ENCODE assay signal across 9 cellular contexts in genomic region chr9:16869961-16870605, GRCh38. TPM values are rescaled to one million over a fixed set of nuclear protein-coding genes. Genes with fewer than 3 reads are reported as not detected.
A peak's percentile ranks its signal among the peaks of the same experiment; 100 is the strongest.
DNase-seq lines count a peak whose midpoint lies in the region; ATAC-seq and TF ChIP-seq lines count a peak whose summit lies in the region.
"Had no signal": no experiment of that assay in that cellular context is flagged by ENCODE, and none has a peak within 500 bp of the region (broad histone marks: within the 10 kb centered on the region; RNA-seq: fewer than 3 reads in every experiment).

No MANE protein-coding gene starts in this region.

- peak overlapping the region; percentile 71 for H2AFZ ChIP-seq in ACC112 (ENCODE audit: low read length, unreplicated experiment)
- H2AFZ ChIP-seq in IMR-90 (replicated peaks; ENCODE audit: low read length, poor library complexity) = peak overlapping the region; percentile 88

- H3K4ac ChIP-seq in IMR-90 (ENCODE audit: low read depth, low read length) = peak overlapping the region; percentile 95

- H2BK20ac ChIP-seq in IMR-90 (ENCODE audit: low read depth, low read length) = peak overlapping the region; percentile 86; the same call in 1 of the 2 replicates

- peak; percentile 7 for ATAC-seq in IMR-90 (ENCODE audit: low read depth)
- no peak for ATAC-seq in HG02885 (IDR thresholded peaks at IDR 0.05; ENCODE audit: poor library complexity, unreplicated experiment)

- H4K91ac ChIP-seq in IMR-90 (ENCODE audit: insufficient read depth, low read depth, low read length) = peak overlapping the region; percentile 70

- in situ Hi-C loops in IMR-90 (cut with MboI; ENCODE audit: low sequenced_read_pairs) = no loop called here

- H3K36me3 ChIP-seq in ACC112 (ENCODE audit: insufficient read depth, low read length) (no peaks in the 10 kb centered on the region), IMR-90 (ENCODE audit: control insufficient read depth, insufficient read depth, low read length) (no peaks in the 10 kb centered on the region), mucosa of stomach (ENCODE audit: control insufficient read depth, insufficient read depth, low read length) (no peaks in the 10 kb centered on the region)

- peak overlapping the region; percentile 59 for H2AK9ac ChIP-seq in IMR-90 (replicated peaks; ENCODE audit: low read depth, low read length, poor library complexity)

- H3K79me1 ChIP-seq in IMR-90 (ENCODE audit: low read depth in 1 of 2, low read length in 2 of 2) = peaks cover 5 to 19% of the 10 kb centered on the region in 2 experiments; a peak in 2 of 4 replicates

- CTCF ChIA-PET in IMR-90 (lab: Yijun Ruan, JAX) = no interaction called here

- peak overlapping the region; percentile 68; the same call in 1 of the 3 replicates for H2BK15ac ChIP-seq in IMR-90 (ENCODE audit: low read depth, low read length)

- TF ChIP-seq CTCF in IMR-90 (conservative IDR thresholded peaks at IDR 0.05; ENCODE audit: low read depth, low read length) = no peak
- no peak for TF ChIP-seq CTCF in epithelial cell of esophagus (IDR thresholded peaks at IDR 0.05; ENCODE audit: insufficient read depth, low read depth, low read length, missing control alignments)
- no peak for TF ChIP-seq CTCF in GM10266 (IDR thresholded peaks at IDR 0.05; ENCODE audit: control insufficient read depth, insufficient read depth, low read depth, missing control alignments)

- H2AK5ac ChIP-seq in IMR-90 (ENCODE audit: low read depth, low read length) = peak overlapping the region; percentile 78; the same call in 1 of the 2 replicates

- H3K4me3 ChIP-seq in ACC112 (ENCODE audit: low read depth, low read length) = peak overlapping the region; percentile 83
- H3K4me3 ChIP-seq in IMR-90 (ENCODE audit: insufficient read depth, low read depth, low read length) = peak overlapping the region; percentile 89
- H3K4me3 ChIP-seq in epithelial cell of esophagus (ENCODE audit: low read length) = peak overlapping the region; percentile 42
- H3K4me3 ChIP-seq in mucosa of stomach (ENCODE audit: low read length) = peak overlapping the region; percentile 17

- POLR2A ChIA-PET in IMR-90 (lab: Charles Lee; ENCODE audit: unreplicated experiment) = interaction anchor here (0.6 kb wide), 1 partner anchor 111 kb away, joined by 3 read pairs; no protein-coding TSS in a partner anchor

- WGBS in IMR-90 (ENCODE audit: extremely low coverage in 2 of 2, insufficient read length in 1 of 2), 2 experiments = no CpG with 5 or more reads among the region's 57 CpGs

- H4K5ac ChIP-seq in IMR-90 (ENCODE audit: low read depth, low read length) = peak overlapping the region; percentile 90

- peak overlapping the region; percentile 88 for H2BK120ac ChIP-seq in IMR-90 (ENCODE audit: low read depth, low read length)

- H3K27me3 ChIP-seq in ACC112 (ENCODE audit: insufficient read depth, low read length) (no peaks in the 10 kb centered on the region), IMR-90 (ENCODE audit: control insufficient read depth, insufficient read depth, low read length) (no peaks in the 10 kb centered on the region), mucosa of stomach (ENCODE audit: control insufficient read depth, insufficient read depth, low read length) (peaks cover 19% of the 10 kb centered on the region)

- BruUV-seq in IMR-90 (replicated peaks; lab: Mats Ljungman, UMichigan) = no TSS peak

- H4K20me1 ChIP-seq in IMR-90 (ENCODE audit: insufficient read depth, low read length) = no peaks in the 10 kb centered on the region

- H3K56ac ChIP-seq in IMR-90 (ENCODE audit: extremely low read depth, insufficient read depth, low read length) = peak overlapping the region; percentile 79

- DNase-seq in IMR-90 (peak; percentile 9), epithelial cell of esophagus (ENCODE audit: low read depth) (no peak), GM10266 (ENCODE audit: extremely low spot score) (no peak), GF-D8 (lab: John Stamatoyannopoulos, UW) (no peak)
- DNase-seq in stimulated activated CD4-positive, alpha-beta T cell treated with anti-CD3 and anti-CD28 coated beads, Interleukin-4, amount 100 ng/mL, for 24 hours = no peak

- no peak for TF ChIP-seq RAD21 in IMR-90 (IDR thresholded peaks at IDR 0.05; ENCODE audit: low read length)

- peak overlapping the region; percentile 37 to 90; a peak in 3 of 4 replicates for H4K8ac ChIP-seq in IMR-90 (ENCODE audit: low read depth in 2 of 2, low read length in 2 of 2)

- H3K4me2 ChIP-seq in IMR-90 (ENCODE audit: low read depth, low read length) = peak overlapping the region; percentile 100

- dilution Hi-C loops in IMR-90 (cut with HindIII; ENCODE audit: low sequenced_read_pairs, unreplicated experiment) = no loop called here

- H3K4me1 ChIP-seq in ACC112 (ENCODE audit: control insufficient read depth, insufficient read depth, low read length, unreplicated experiment) (peaks cover 22% of the 10 kb centered on the region), IMR-90 (ENCODE audit: control insufficient read depth, insufficient read depth, low read length) (peaks cover 5% of the 10 kb centered on the region; the same call in 1 of the 2 replicates), mucosa of stomach (ENCODE audit: control insufficient read depth, insufficient read depth, low read length) (peaks cover 8% of the 10 kb centered on the region)

- H3K79me2 ChIP-seq in ACC112 (ENCODE audit: control insufficient read depth, insufficient read depth, low read length, unreplicated experiment) = peaks cover 50% of the 10 kb centered on the region

- peak overlapping the region; percentile 99 for H3K9ac ChIP-seq in IMR-90 (ENCODE audit: low read depth, low read length)
- H3K9ac ChIP-seq in mucosa of stomach (ENCODE audit: low read length) = peak overlapping the region; percentile 66

- H3K9me3 ChIP-seq in IMR-90 (ENCODE audit: control insufficient read depth, insufficient read depth, low read length) = no peaks in the 10 kb centered on the region
- H3K9me3 ChIP-seq in mucosa of stomach (ENCODE audit: control insufficient read depth, low read length) = no peaks in the 10 kb centered on the region

- TF ChIP-seq POLR2A in IMR-90 (IDR thresholded peaks at IDR 0.05; ENCODE audit: low read depth, low read length) = no peak

- peak overlapping the region; percentile 77 for H3K27ac ChIP-seq in ACC112 (ENCODE audit: low read depth, low read length)
- H3K27ac ChIP-seq in IMR-90 (ENCODE audit: insufficient read depth, low read length) = peak overlapping the region; percentile 90

- H3K23ac ChIP-seq in IMR-90 (ENCODE audit: low read depth, low read length) = peak overlapping the region; percentile 96

- H3K18ac ChIP-seq in IMR-90 (ENCODE audit: low read depth, low read length) = peak overlapping the region; percentile 97

- peaks cover 5% of the 10 kb centered on the region; the same call in 1 of the 2 replicates for H3K9me1 ChIP-seq in IMR-90 (ENCODE audit: insufficient read depth, low read length)

- intact Hi-C loops in IMR-90 (cut with micrococcal nuclease) = loop anchor here (2.0 to 10.0 kb wide), 15 partner anchors 73 to 998 kb away; no protein-coding TSS in a partner anchor

- peak overlapping the region; percentile 95 for H3K14ac ChIP-seq in IMR-90 (replicated peaks; ENCODE audit: low read depth, low read length)

- peak overlapping the region; percentile 85 for H2BK5ac ChIP-seq in IMR-90 (ENCODE audit: low read depth, low read length, poor library complexity, severe bottlenecking)

TF ChIP-seq in IMR-90, 13 proteins besides CTCF, POLR2A, EP300 and RAD21:
- TF ChIP-seq SMC3 (IDR thresholded peaks at IDR 0.05; ENCODE audit: low read depth, low read length) (no peak), BHLHE40 (IDR thresholded peaks at IDR 0.05; ENCODE audit: low read depth, low read length) (peak; percentile 67), MXI1 (IDR thresholded peaks at IDR 0.05; ENCODE audit: borderline replicate concordance, low read depth, low read length) (peak; percentile 48; the same call in 1 of the 2 replicates)

RNA-seq across cellular contexts. Expression of gene BNC2, which starts 0.4 kb away (rescaled TPM):
- 37.8 and 45.2 TPM in 2 replicates for total RNA-seq in IMR-90 (2012; rRNA removed)
- 15.5 and 16.6 TPM in 2 replicates for polyA plus RNA-seq in IMR-90 (2012; rRNA removed)
- polyA plus RNA-seq in IMR-90 (2012; cell fraction: cytosol; rRNA removed) = 6.6 and 8.4 TPM in 2 replicates
- 23.9 and 49.3 TPM in 2 replicates for polyA plus RNA-seq in IMR-90 (2012; cell fraction: nucleus; rRNA removed; ENCODE audit: low replicate concordance)
- total RNA-seq: T-helper 1 cell treated with Interleukin-12 subunit alpha and Interleukin-12 subunit beta and Interleukin-4 antibody, amounts not matched to agents 30 ng/mL and 1 ng/mL, for 36 hours had no signal

Comparison
In these comparisons a context has a peak if more than half of its experiments do, and no peak if none do; other contexts are left out.
1. H3K4me3 ChIP-seq: peak in every context shown above with its lines; median percentile 89 in IMR-90; 83 in ACC112; 42 in epithelial cell of esophagus; 17 in mucosa of stomach.